ENCODE assay signal across 21 cellular contexts in genomic region chr14:60628892-60629291, GRCh38. TPM values are rescaled to one million over a fixed set of nuclear protein-coding genes. Genes with fewer than 3 reads are reported as not detected.
DNase-seq lines count a peak whose midpoint lies in the region; ATAC-seq, FAIRE-seq and TF ChIP-seq lines count a peak whose summit lies in the region.
"Had no signal": no experiment of that assay in that cellular context is flagged by ENCODE, and none has a peak within 500 bp of the region (broad histone marks: within the 10 kb centered on the region; RNA-seq: fewer than 3 reads in every experiment).

No MANE protein-coding gene starts in this region.

- no peak overlapping the region for H3K4me3 Mint-ChIP-seq in osteocyte (ENCODE audit: unreplicated experiment)
- H3K4me3 Mint-ChIP-seq: B cell; CD4-positive, alpha-beta T cell; CD8-positive, alpha-beta T cell had no signal

- peak; percentile 80 for FAIRE-seq in HTR-8/SVneo (lab: Jason Lieb, UNC)
- FAIRE-seq: A549, D721Med, G401.6, GM12891, GM19239 had no signal

- peak overlapping the region; percentile 54 for H3K27ac ChIP-seq in psoas muscle
- H3K27ac ChIP-seq: 22Rv1; A549; BLaER1 treated with 17β-estradiol and CSF1 and Interleukin-3, amounts not matched to agents 10 nM and 100 nM; C4-2B had no signal

- H3K27me3 Mint-ChIP-seq in osteocyte (ENCODE audit: unreplicated experiment), result no peaks in the 10 kb centered on the region

- H3K27ac Mint-ChIP-seq in osteocyte (ENCODE audit: unreplicated experiment), result peak overlapping the region; percentile 71
- H3K27ac Mint-ChIP-seq: B cell; CD4-positive, alpha-beta T cell; CD8-positive, alpha-beta T cell had no signal

- no peaks in the 10 kb centered on the region for H3K27me3 ChIP-seq in psoas muscle (ENCODE audit: insufficient read depth in 3 of 3, low read length in 2 of 3)
- H3K27me3 ChIP-seq: BLaER1 treated with 17β-estradiol and CSF1 and Interleukin-3, amounts not matched to agents 10 nM and 100 nM had no signal

- no peaks in the 10 kb centered on the region for H3K9me3 Mint-ChIP-seq in osteocyte (ENCODE audit: unreplicated experiment)
- H3K9me3 Mint-ChIP-seq: CD4-positive, alpha-beta T cell; CD8-positive, alpha-beta T cell had no signal

- peaks cover 66% of the 10 kb centered on the region for H3K4me1 Mint-ChIP-seq in osteocyte (ENCODE audit: unreplicated experiment)

- peak in 3 of 4 donors; percentile 55 to 66 (median 60) for ATAC-seq in psoas muscle
- ATAC-seq: A549; CD8-positive, alpha-beta T cell had no signal

- TF ChIP-seq CTCF in osteocyte (IDR thresholded peaks at IDR 0.05) (no peak), psoas muscle (IDR thresholded peaks at IDR 0.05) (no peak)

- intact Hi-C loops in psoas muscle (cut with DNase I), result loop anchor here in 1 of 2 donors (5.0 kb wide), 2 partner anchors 398 to 623 kb away; no protein-coding TSS in a partner anchor

- H3K36me3 Mint-ChIP-seq in osteocyte (ENCODE audit: unreplicated experiment), result peaks cover 18% of the 10 kb centered on the region
- H3K36me3 Mint-ChIP-seq: CD8-positive, alpha-beta T cell had no signal

- H3K4me3 ChIP-seq in psoas muscle, result no peak overlapping the region
- H3K4me3 ChIP-seq: A549; BLaER1 treated with 17β-estradiol and CSF1 and Interleukin-3, amounts not matched to agents 10 nM and 100 nM had no signal

- peaks cover 37% of the 10 kb centered on the region for H3K4me1 ChIP-seq in psoas muscle
- H3K4me1 ChIP-seq: Caco-2 had no signal

- DNase-seq in HTR-8/SVneo (ENCODE audit: insufficient read length, low spot score) (no peak), osteocyte (ENCODE audit: extremely low spot score, unreplicated experiment) (no peak), psoas muscle (no peak), NCI-H2107 treated with DMSO at 0.1 percent for 48 hours (lab: John Stamatoyannopoulos, UW; ENCODE audit: unreplicated experiment) (no peak), mesenteric fat pad (ENCODE audit: low spot score) (no peak)
- DNase-seq: AML-193; Caco-2; Calu3; CD4-positive, alpha-beta T cell; CD8-positive, alpha-beta T cell; DMS79 treated with DMSO at 0.1 percent for 48 hours; GF-D8 had no signal

- no peaks in the 10 kb centered on the region for H3K9me3 ChIP-seq in psoas muscle
- H3K9me3 ChIP-seq: A549; BLaER1 treated with 17β-estradiol and CSF1 and Interleukin-3, amounts not matched to agents 10 nM and 100 nM; Caco-2 had no signal

- 57 to 73% (median 62%) methylated on average over 1 of the region's 1 CpG for WGBS in psoas muscle, 3 donors

- no peaks in the 10 kb centered on the region for H3K36me3 ChIP-seq in psoas muscle (ENCODE audit: insufficient read depth in 1 of 2, low read depth in 1 of 2)
- H3K36me3 ChIP-seq: BLaER1 treated with 17β-estradiol and CSF1 and Interleukin-3, amounts not matched to agents 10 nM and 100 nM had no signal

RNA-seq across cellular contexts. Expression of gene SIX1, which starts 20.4 kb away (rescaled TPM):
- total RNA-seq in osteocyte (339 and 340 TPM in 2 replicates), psoas muscle (10 to 100 TPM; 38.5 to 58.0 (median 43.4) TPM), mesenteric fat pad (2.6 TPM)
- 10 to 100 TPM in 2 of 3 donors, 1 to 10 TPM in 1; 8.3 to 86.6 (median 37.7) TPM for polyA plus RNA-seq in psoas muscle
- total RNA-seq: CD4-positive, alpha-beta T cell; CD8-positive, alpha-beta T cell had no signal

Comparison
In these comparisons a context has a peak if more than half of its experiments do, and no peak if none do; other contexts are left out.
1. RNA of gene SIX1, which starts 20.4 kb away (total RNA-seq): 339 to 340 TPM in osteocyte and 38.5 to 58.0 TPM in psoas muscle; 2.6 TPM in mesenteric fat pad (single experiment); every median in the first group is over 10 times any median in the second.